In genomic region chr13:42405665-42406390, GRCh38 we compare ENCODE assay signal across 8 cellular contexts.
DNase-seq lines count a peak whose midpoint lies in the region; ATAC-seq and TF ChIP-seq lines count a peak whose summit lies in the region.

No MANE protein-coding gene starts in this region.

- no peaks in the 10 kb centered on the region for H3K27me3 Mint-ChIP-seq in activated B cell treated with CpG ODN at 0.5 μM for 24 hours

- TF ChIP-seq CTCF in activated B cell treated with CpG ODN at 0.5 μM for 24 hours (IDR thresholded peaks at IDR 0.05) (no peak), fibroblast of villous mesenchyme (IDR thresholded peaks at IDR 0.05; ENCODE audit: insufficient read depth, low read depth, low read length) (no peak)

- intact Hi-C loops in activated B cell treated with CpG ODN at 0.5 μM for 24 hours (cut with micrococcal nuclease), result loop anchor here (1.0 to 2.0 kb wide), 3 partner anchors 10 to 71 kb away; no protein-coding TSS in a partner anchor

- ATAC-seq in GM18511 (IDR thresholded peaks at IDR 0.05; ENCODE audit: unreplicated experiment) (peak; percentile 81), HG02763 (IDR thresholded peaks at IDR 0.05; ENCODE audit: unreplicated experiment) (peak; percentile 61), activated B cell treated with CpG ODN at 0.5 μM for 24 hours (ENCODE audit: low read depth) (peak; percentile 81)

- no peaks in the 10 kb centered on the region for H3K9me3 Mint-ChIP-seq in activated B cell treated with CpG ODN at 0.5 μM for 24 hours

- H3K4me3 Mint-ChIP-seq in activated B cell treated with CpG ODN at 0.5 μM for 24 hours, result peak overlapping the region; percentile 69

- CTCF ChIA-PET in activated B cell treated with CpG ODN at 0.5 μM for 24 hours (lab: Charles Lee), result no interaction called here

- no peak overlapping the region for H3K4me3 ChIP-seq in fibroblast of villous mesenchyme (ENCODE audit: low read depth, low read length)

- H3K36me3 Mint-ChIP-seq in activated B cell treated with CpG ODN at 0.5 μM for 24 hours (ENCODE audit: low read depth), result no peaks in the 10 kb centered on the region

- DNase-seq in activated B cell treated with CpG ODN at 0.5 μM for 24 hours, result peak; percentile 30
- DNase-seq in fibroblast of villous mesenchyme (ENCODE audit: low read depth), result peak; percentile 23
- no peak for DNase-seq in islet precursor cell
- no peak for DNase-seq in inferior parietal cortex (ENCODE audit: extremely low spot score)
- DNase-seq in AG20443 (ENCODE audit: low spot score), result no peak
- no peak for DNase-seq in HuH-7 (ENCODE audit: low spot score)

- H3K27ac Mint-ChIP-seq in activated B cell treated with CpG ODN at 0.5 μM for 24 hours, result peak overlapping the region; percentile 86

- POLR2A ChIA-PET in activated B cell treated with CpG ODN at 0.5 μM for 24 hours (lab: Charles Lee), result interaction anchor here (0.6 to 1.8 kb wide), 4 partner anchors 25 to 1512 kb away, joined by 4 to 16 read pairs (median 8); no protein-coding TSS in a partner anchor

- H3K4me1 Mint-ChIP-seq in activated B cell treated with CpG ODN at 0.5 μM for 24 hours, result peaks cover 19% of the 10 kb centered on the region

Comparison
In these comparisons a context has a peak if more than half of its experiments do, and no peak if none do; other contexts are left out.
1. DNase-seq: peak in activated B cell treated with CpG ODN at 0.5 μM for 24 hours (single experiment) and fibroblast of villous mesenchyme (single experiment); none in islet precursor cell (single experiment), inferior parietal cortex (single experiment), AG20443 (single experiment) and HuH-7 (single experiment).
2. Peak in every context shown above with its lines, with median percentiles within 50 percentile points of each other: ATAC-seq.